8 cellular contexts compared by ENCODE assay signal in genomic region chr6:115838763-115839401, GRCh38.
A peak's percentile ranks its signal among the peaks of the same experiment; 100 is the strongest.
DNase-seq lines count a peak whose midpoint lies in the region; ATAC-seq and TF ChIP-seq lines count a peak whose summit lies in the region.

No MANE protein-coding gene starts in this region.

- H3K4me3 Mint-ChIP-seq in stimulated activated naive CD8-positive, alpha-beta T cell treated with anti-CD3 and anti-CD28 coated beads, Interleukin-15, amount 100 ng/mL, for 72 hours, result no peak overlapping the region
- no peak overlapping the region for H3K4me3 Mint-ChIP-seq in CD4-positive, alpha-beta T cell

- ATAC-seq in GM18870 (IDR thresholded peaks at IDR 0.05; ENCODE audit: unreplicated experiment) (peak; percentile 89), HG02938 (IDR thresholded peaks at IDR 0.05; ENCODE audit: unreplicated experiment) (peak; percentile 93)
- ATAC-seq in stimulated activated naive CD8-positive, alpha-beta T cell treated with anti-CD3 and anti-CD28 coated beads, Interleukin-15, amount 100 ng/mL, for 72 hours, result peak; percentile 49
- no peak for ATAC-seq in CD4-positive, alpha-beta T cell (ENCODE audit: poor library complexity)

- H3K36me3 Mint-ChIP-seq in CD4-positive, alpha-beta T cell (ENCODE audit: low read depth), result no peaks in the 10 kb centered on the region

- TF ChIP-seq CTCF in CD4-positive, alpha-beta T cell (IDR thresholded peaks at IDR 0.05), result no peak

- H3K27ac ChIP-seq in CD4-positive, alpha-beta T cell (ENCODE audit: low read depth, low read length), result no peak overlapping the region

- H3K27ac Mint-ChIP-seq in stimulated activated naive CD8-positive, alpha-beta T cell treated with anti-CD3 and anti-CD28 coated beads, Interleukin-15, amount 100 ng/mL, for 72 hours, result no peak overlapping the region
- H3K27ac Mint-ChIP-seq in CD4-positive, alpha-beta T cell, result no peak overlapping the region

- DNase-seq in COLO668 (lab: John Stamatoyannopoulos, UW; ENCODE audit: unreplicated experiment), result peak; percentile 19
- peak; percentile 15 for DNase-seq in NCI-H226
- DNase-seq in erythroblast (lab: John Stamatoyannopoulos, UW), result peak; percentile 40 to 54
- no peak for DNase-seq in stimulated activated naive CD8-positive, alpha-beta T cell treated with anti-CD3 and anti-CD28 coated beads, Interleukin-15, amount 100 ng/mL, for 72 hours
- no peak for DNase-seq in NCI-H2227 treated with DMSO at 0.1 percent for 48 hours (lab: John Stamatoyannopoulos, UW)
- DNase-seq in CD4-positive, alpha-beta T cell, result no peak

- no peaks in the 10 kb centered on the region for H3K9me3 ChIP-seq in CD4-positive, alpha-beta T cell (ENCODE audit: control insufficient read depth, low read length)

- POLR2A ChIA-PET in CD4-positive, alpha-beta T cell (lab: Charles Lee), result no interaction called here

- H3K9me3 Mint-ChIP-seq in stimulated activated naive CD8-positive, alpha-beta T cell treated with anti-CD3 and anti-CD28 coated beads, Interleukin-15, amount 100 ng/mL, for 72 hours, result peaks cover 8 to 12% of the 10 kb centered on the region in 2 donors
- peaks cover 6% of the 10 kb centered on the region for H3K9me3 Mint-ChIP-seq in CD4-positive, alpha-beta T cell

- no peak for TF ChIP-seq POLR2A in erythroblast (IDR thresholded peaks at IDR 0.05; ENCODE audit: low read length)

- no peaks in the 10 kb centered on the region for H3K27me3 Mint-ChIP-seq in stimulated activated naive CD8-positive, alpha-beta T cell treated with anti-CD3 and anti-CD28 coated beads, Interleukin-15, amount 100 ng/mL, for 72 hours
- no peaks in the 10 kb centered on the region for H3K27me3 Mint-ChIP-seq in CD4-positive, alpha-beta T cell

- CTCF ChIA-PET in CD4-positive, alpha-beta T cell (lab: Charles Lee), result no interaction called here

- intact Hi-C loops in CD4-positive, alpha-beta T cell (cut with DNase I, micrococcal nuclease), result no loop called here

- no peaks in the 10 kb centered on the region for H3K4me1 Mint-ChIP-seq in stimulated activated naive CD8-positive, alpha-beta T cell treated with anti-CD3 and anti-CD28 coated beads, Interleukin-15, amount 100 ng/mL, for 72 hours
- H3K4me1 Mint-ChIP-seq in CD4-positive, alpha-beta T cell (ENCODE audit: low read depth), result no peaks in the 10 kb centered on the region

- no peaks in the 10 kb centered on the region for H3K27me3 ChIP-seq in CD4-positive, alpha-beta T cell (ENCODE audit: control insufficient read depth, insufficient read depth, low read length)

Comparison
In these comparisons a context has a peak if more than half of its experiments do, and no peak if none do; other contexts are left out.
1. DNase-seq: peak in COLO668 (single experiment), NCI-H226 (single experiment) and erythroblast (2 of 2); none in stimulated activated naive CD8-positive, alpha-beta T cell treated with anti-CD3 and anti-CD28 coated beads, Interleukin-15, amount 100 ng/mL, for 72 hours (0 of 2), NCI-H2227 treated with DMSO at 0.1 percent for 48 hours (single experiment) and CD4-positive, alpha-beta T cell (0 of 10).